Comparison of ENCODE assay signal across 25 cellular contexts in the genomic region with DNA sequence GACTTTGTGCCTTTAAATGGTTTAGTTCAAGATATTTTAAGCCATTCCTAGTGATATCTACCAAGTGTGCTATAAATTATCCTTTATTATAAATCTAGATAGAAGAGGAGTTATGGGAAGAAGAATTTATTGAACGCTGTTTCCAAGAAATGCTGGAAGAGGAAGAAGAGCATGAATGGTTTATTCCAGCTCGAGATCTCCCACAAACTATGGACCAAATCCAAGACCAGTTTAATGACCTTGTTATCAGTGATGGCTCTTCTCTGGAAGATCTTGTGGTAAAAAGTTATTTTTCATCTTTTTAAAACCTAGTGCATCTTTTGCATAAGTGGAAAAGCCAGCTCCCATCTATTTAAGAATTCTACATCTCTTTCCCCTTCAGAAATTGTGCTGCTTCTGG. TPM values are rescaled to one million over a fixed set of nuclear protein-coding genes. Genes with fewer than 3 reads are reported as not detected.
"Had no signal": no experiment of that assay in that cellular context is flagged by ENCODE, and none has a peak within 500 bp of the region (broad histone marks: within the 10 kb centered on the region; RNA-seq: fewer than 3 reads in every experiment).

No MANE protein-coding gene starts in this region.

- H3K27me3 Mint-ChIP-seq: activated CD8-positive, alpha-beta memory T cell treated with anti-CD3 and anti-CD28 coated beads, Interleukin-2, amount 10 ng/mL, durations not matched to agents 7 days and 5 days; activated naive CD8-positive, alpha-beta T cell treated with anti-CD3 and anti-CD28 coated beads for 36 hours had no signal

- H3K4me3 Mint-ChIP-seq: activated CD8-positive, alpha-beta memory T cell treated with anti-CD3 and anti-CD28 coated beads, Interleukin-2, amount 10 ng/mL, durations not matched to agents 7 days and 5 days; activated naive CD8-positive, alpha-beta T cell treated with anti-CD3 and anti-CD28 coated beads for 36 hours; T-helper 2 cell treated with Interferon-gamma antibody and Interleukin-4, amounts not matched to agents 5 μg/mL and 100 μg/mL, for 36 hours had no signal

- H3K9me3 Mint-ChIP-seq: activated naive CD8-positive, alpha-beta T cell treated with anti-CD3 and anti-CD28 coated beads for 36 hours; T-helper 2 cell treated with Interferon-gamma antibody and Interleukin-4, amounts not matched to agents 5 μg/mL and 100 μg/mL, for 36 hours had no signal

- DNase-seq: activated CD4-positive, alpha-beta T cell treated with anti-CD3 and anti-CD28 coated beads for 48 hours; activated CD4-positive, alpha-beta T cell treated with anti-CD3 and anti-CD28 coated beads, Interleukin-2, amount 50 U/mL, for 48 hours; activated CD8-positive, alpha-beta memory T cell treated with anti-CD3 and anti-CD28 coated beads, Interleukin-2, amount 10 ng/mL, durations not matched to agents 7 days and 5 days; activated effector memory CD4-positive, alpha-beta T cell treated with Interleukin-2 at 50 U/mL for 16 hours; activated naive CD4-positive, alpha-beta T cell treated with Interleukin-2 at 50 U/mL for 16 hours; activated naive CD8-positive, alpha-beta T cell treated with anti-CD3 and anti-CD28 coated beads for 36 hours; aorta; caudate nucleus; IMR-90; Kasumi-1; KBM-7; NCI-H1105 treated with DMSO at 0.1 percent for 48 hours; NCI-H1436 treated with DMSO at 0.1 percent for 48 hours; NCI-H187; NCI-H2081; NCI-H510A treated with DMSO at 0.1 percent for 48 hours; NCI-H69; NK-92 treated with Interleukin-12 subunit alpha and Interleukin-12 subunit beta, amount 100 ng/mL, for 24 hours; OCI-M1; Peyer's patch; Right ventricle myocardium superior; SJCRH30; SK-N-SH; T-helper 1 cell had no signal

- ATAC-seq: activated CD8-positive, alpha-beta memory T cell treated with anti-CD3 and anti-CD28 coated beads, Interleukin-2, amount 10 ng/mL, durations not matched to agents 7 days and 5 days had no signal

- H3K27ac Mint-ChIP-seq: activated CD8-positive, alpha-beta memory T cell treated with anti-CD3 and anti-CD28 coated beads, Interleukin-2, amount 10 ng/mL, durations not matched to agents 7 days and 5 days; activated naive CD8-positive, alpha-beta T cell treated with anti-CD3 and anti-CD28 coated beads for 36 hours; T-helper 2 cell treated with Interferon-gamma antibody and Interleukin-4, amounts not matched to agents 5 μg/mL and 100 μg/mL, for 36 hours had no signal

RNA-seq across cellular contexts. Expression of gene SLC23A1, which starts 18.6 kb away (rescaled TPM):
- total RNA-seq: activated naive CD8-positive, alpha-beta T cell treated with anti-CD3 and anti-CD28 coated beads for 36 hours; aorta; IMR-90; Right ventricle myocardium superior; SJCRH30 had no signal
- polyA plus RNA-seq: IMR-90, SK-N-SH had no signal

RNA-seq across cellular contexts. Expression of gene MZB1, which starts 25.2 kb away (rescaled TPM):
- total RNA-seq: IMR-90 had no signal
- polyA plus RNA-seq: IMR-90, SK-N-SH had no signal
